In genomic region chr19:16527971-16528521, GRCh38 we compare ENCODE assay signal across 8 cellular contexts. TPM values are rescaled to one million over a fixed set of nuclear protein-coding genes. Genes with fewer than 3 reads are reported as not detected.
DNase-seq lines count a peak whose midpoint lies in the region; ATAC-seq and TF ChIP-seq lines count a peak whose summit lies in the region.

No MANE protein-coding gene starts in this region.

- H3K9me3 Mint-ChIP-seq in CD4-positive, alpha-beta T cell: no peaks in the 10 kb centered on the region

- intact Hi-C loops in CD4-positive, alpha-beta T cell (cut with DNase I, micrococcal nuclease): no loop called here

- peaks cover 81% of the 10 kb centered on the region for H3K36me3 Mint-ChIP-seq in CD4-positive, alpha-beta T cell (ENCODE audit: low read depth)

- no peak overlapping the region for H3K4me3 Mint-ChIP-seq in CD4-positive, alpha-beta T cell

- no peaks in the 10 kb centered on the region for H3K9me3 ChIP-seq in CD4-positive, alpha-beta T cell (ENCODE audit: control insufficient read depth, low read length)

- CTCF ChIA-PET in CD4-positive, alpha-beta T cell (lab: Charles Lee): interaction anchor here (0.8 kb wide), 1 partner anchor 34 kb away, joined by 3 read pairs; no protein-coding TSS in a partner anchor

- H3K27ac Mint-ChIP-seq in CD4-positive, alpha-beta T cell: no peak overlapping the region

- peak; percentile 66 for ATAC-seq in CD4-positive, alpha-beta T cell (ENCODE audit: poor library complexity)
- ATAC-seq in HG02798 (IDR thresholded peaks at IDR 0.05; ENCODE audit: poor library complexity, unreplicated experiment): no peak
- no peak for ATAC-seq in GM21381 (IDR thresholded peaks at IDR 0.05; ENCODE audit: unreplicated experiment)
- ATAC-seq in GM18511 (IDR thresholded peaks at IDR 0.05; ENCODE audit: unreplicated experiment): no peak

- no peaks in the 10 kb centered on the region for H3K4me1 Mint-ChIP-seq in CD4-positive, alpha-beta T cell (ENCODE audit: low read depth)

- TF ChIP-seq CTCF in CD4-positive, alpha-beta T cell (IDR thresholded peaks at IDR 0.05): peak; percentile 42

- H3K27me3 ChIP-seq in CD4-positive, alpha-beta T cell (ENCODE audit: control insufficient read depth, insufficient read depth, low read length): no peaks in the 10 kb centered on the region

- POLR2A ChIA-PET in CD4-positive, alpha-beta T cell (lab: Charles Lee): no interaction called here

- DNase-seq in CD4-positive, alpha-beta T cell: peak in 9 of 10 experiments; percentile 18 to 48 (median 36)
- DNase-seq in NAMALWA (ENCODE audit: low spot score) (peak; percentile 63), kidney tubule cell (ENCODE audit: low spot score) (peak; percentile 7), NCI-H1105 treated with DMSO at 0.1 percent for 48 hours (lab: John Stamatoyannopoulos, UW) (no peak)
- peak; percentile 80 for DNase-seq in activated effector memory CD4-positive, alpha-beta T cell treated with anti-CD3 and anti-CD28 coated beads, Interleukin-2, amount 50 U/mL, for 16 hours

- H3K27ac ChIP-seq in CD4-positive, alpha-beta T cell (ENCODE audit: low read depth, low read length): no peak overlapping the region

- H3K27me3 Mint-ChIP-seq in CD4-positive, alpha-beta T cell: no peaks in the 10 kb centered on the region

RNA-seq across cellular contexts. Expression of gene CHERP, which starts 14.2 kb away (rescaled TPM):
- 10 to 100 TPM; 47.1 to 48.2 TPM for total RNA-seq in CD4-positive, alpha-beta T cell

RNA-seq across cellular contexts. Expression of gene C19orf44, which starts 31.9 kb away (rescaled TPM):
- total RNA-seq in CD4-positive, alpha-beta T cell: 1 to 10 TPM in 1 of 2 experiments, under 1 TPM in 1; 0.78 to 1.0 TPM

RNA-seq across cellular contexts. Expression of gene CALR3, which starts 32.1 kb away (rescaled TPM):
- total RNA-seq in CD4-positive, alpha-beta T cell: not detected

RNA-seq across cellular contexts. Expression of gene SLC35E1, which starts 44.2 kb away (rescaled TPM):
- total RNA-seq in CD4-positive, alpha-beta T cell: 10 to 100 TPM; 72.3 to 76.3 TPM

RNA-seq across cellular contexts. Expression of gene EPS15L1, which starts 56.3 kb away (rescaled TPM):
- total RNA-seq in CD4-positive, alpha-beta T cell: 10 to 100 TPM; 24.6 to 26.5 TPM
